ENCODE assay signal across 8 cellular contexts in genomic region chr19:19385900-19386339, GRCh38. TPM values are rescaled to one million over a fixed set of nuclear protein-coding genes. Genes with fewer than 3 reads are reported as not detected.
DNase-seq lines count a peak whose midpoint lies in the region; ATAC-seq and TF ChIP-seq lines count a peak whose summit lies in the region.

No MANE protein-coding gene starts in this region.

- CTCF ChIA-PET in Calu3 (lab: Charles Lee), result interaction anchor here (0.7 to 1.1 kb wide), 3 partner anchors 13 to 90 kb away, joined by 3 read pairs; no protein-coding TSS in a partner anchor

- peak overlapping the region; percentile 91 for H3K27ac Mint-ChIP-seq in Calu3 (ENCODE audit: unreplicated experiment)
- H3K27ac Mint-ChIP-seq in activated naive CD8-positive, alpha-beta T cell treated with anti-CD3 and anti-CD28 coated beads, Interleukin-2, amount 10 ng/mL, durations not matched to agents 7 days and 5 days, result peak overlapping the region; percentile 96

- TF ChIP-seq CTCF in Calu3 (IDR thresholded peaks at IDR 0.05; ENCODE audit: unreplicated experiment), result no peak

- no TSS peak for BruUV-seq in Calu3 (replicated peaks; lab: Mats Ljungman, UMichigan)

- peaks cover 40% of the 10 kb centered on the region for H3K36me3 Mint-ChIP-seq in Calu3 (ENCODE audit: insufficient read depth, unreplicated experiment)
- peaks cover 23% of the 10 kb centered on the region for H3K36me3 Mint-ChIP-seq in activated naive CD8-positive, alpha-beta T cell treated with anti-CD3 and anti-CD28 coated beads, Interleukin-2, amount 10 ng/mL, durations not matched to agents 7 days and 5 days

- peak overlapping the region; percentile 94 for H3K4me3 Mint-ChIP-seq in Calu3 (ENCODE audit: low read depth, unreplicated experiment)
- H3K4me3 Mint-ChIP-seq in activated naive CD8-positive, alpha-beta T cell treated with anti-CD3 and anti-CD28 coated beads, Interleukin-2, amount 10 ng/mL, durations not matched to agents 7 days and 5 days, result peak overlapping the region; percentile 89

- no peaks in the 10 kb centered on the region for H3K27me3 ChIP-seq in layer of hippocampus (ENCODE audit: control insufficient read depth, insufficient read depth, low read length)

- no peaks in the 10 kb centered on the region for H3K27me3 Mint-ChIP-seq in Calu3 (ENCODE audit: unreplicated experiment)
- no peaks in the 10 kb centered on the region for H3K27me3 Mint-ChIP-seq in activated naive CD8-positive, alpha-beta T cell treated with anti-CD3 and anti-CD28 coated beads, Interleukin-2, amount 10 ng/mL, durations not matched to agents 7 days and 5 days

- H3K4me1 Mint-ChIP-seq in Calu3 (ENCODE audit: low read depth, unreplicated experiment), result peaks cover 34% of the 10 kb centered on the region
- H3K4me1 Mint-ChIP-seq in activated naive CD8-positive, alpha-beta T cell treated with anti-CD3 and anti-CD28 coated beads, Interleukin-2, amount 10 ng/mL, durations not matched to agents 7 days and 5 days, result peaks cover 41% of the 10 kb centered on the region

- ATAC-seq in GM21737 (IDR thresholded peaks at IDR 0.05; ENCODE audit: unreplicated experiment) (peak; percentile 17), GM21576 (IDR thresholded peaks at IDR 0.05; ENCODE audit: unreplicated experiment) (no peak)
- peak; percentile 28 for ATAC-seq in activated naive CD8-positive, alpha-beta T cell treated with anti-CD3 and anti-CD28 coated beads, Interleukin-2, amount 10 ng/mL, durations not matched to agents 7 days and 5 days (ENCODE audit: low read depth)

- peak overlapping the region; percentile 57 for H3K27ac ChIP-seq in layer of hippocampus (ENCODE audit: low read depth, low read length)

- intact Hi-C loops in Calu3 (cut with micrococcal nuclease; ENCODE audit: unreplicated experiment), result no loop called here

- POLR2A ChIA-PET in activated naive CD8-positive, alpha-beta T cell treated with anti-CD3 and anti-CD28 coated beads, Interleukin-2, amount 10 ng/mL, durations not matched to agents 7 days and 5 days (lab: Charles Lee), result interaction anchor here (0.8 to 1.9 kb wide), 10 partner anchors 9 to 125 kb away, joined by 3 to 19 read pairs (median 5); partner anchors contain the start of gene GATAD2A

- no peaks in the 10 kb centered on the region for H3K9me3 Mint-ChIP-seq in Calu3 (ENCODE audit: low read depth, unreplicated experiment)
- H3K9me3 Mint-ChIP-seq in activated naive CD8-positive, alpha-beta T cell treated with anti-CD3 and anti-CD28 coated beads, Interleukin-2, amount 10 ng/mL, durations not matched to agents 7 days and 5 days, result no peaks in the 10 kb centered on the region

- DNase-seq in Calu3, result no peak
- DNase-seq in NOMO-1 (lab: John Stamatoyannopoulos, UW; ENCODE audit: unreplicated experiment in 2 of 2), result peak; percentile 45 to 59
- DNase-seq in activated naive CD8-positive, alpha-beta T cell treated with anti-CD3 and anti-CD28 coated beads, Interleukin-2, amount 10 ng/mL, durations not matched to agents 7 days and 5 days, result no peak
- peak; percentile 23 for DNase-seq in stimulated activated CD8-positive, alpha-beta memory T cell treated with anti-CD3 and anti-CD28 coated beads, Interleukin-15, amount 100 ng/mL, for 1 hour (ENCODE audit: low read depth)
- no peak for DNase-seq in SW480 (ENCODE audit: low spot score)

RNA-seq across cellular contexts. Expression of gene GATAD2A, which starts 19.6 kb away (rescaled TPM):
- 79.8 and 83.7 TPM in 2 replicates for total RNA-seq in Calu3 (2022)
- 100 to 1,000 TPM; 152 to 153 TPM for total RNA-seq in activated naive CD8-positive, alpha-beta T cell treated with anti-CD3 and anti-CD28 coated beads, Interleukin-2, amount 10 ng/mL, durations not matched to agents 7 days and 5 days

Comparison
In these comparisons a context has a peak if more than half of its experiments do, and no peak if none do; other contexts are left out.
1. DNase-seq: peak in NOMO-1 (2 of 2) and stimulated activated CD8-positive, alpha-beta memory T cell treated with anti-CD3 and anti-CD28 coated beads, Interleukin-15, amount 100 ng/mL, for 1 hour (single experiment); none in Calu3 (single experiment), activated naive CD8-positive, alpha-beta T cell treated with anti-CD3 and anti-CD28 coated beads, Interleukin-2, amount 10 ng/mL, durations not matched to agents 7 days and 5 days (single experiment) and SW480 (single experiment).